Comparison of ENCODE assay signal across 1 cellular context in genomic region chr12:56593909-56594621, GRCh38.
TF ChIP-seq lines count a peak whose summit lies in the region.

No MANE protein-coding gene starts in this region.

TF ChIP-seq in IMR-90, 13 proteins besides CTCF, POLR2A, EP300 and RAD21 (continued from another document):
- no peak for TF ChIP-seq MXI1 (IDR thresholded peaks at IDR 0.05; ENCODE audit: borderline replicate concordance, low read depth, low read length)
- TF ChIP-seq CEBPB (IDR thresholded peaks at IDR 0.05; ENCODE audit: low read depth, low read length), result peak; percentile 56; the same call in 1 of the 2 replicates
- TF ChIP-seq CHD1 (IDR thresholded peaks at IDR 0.05; ENCODE audit: low read depth, low read length), result 0 out of 2 replicates have a peak, but pooled peaks have one; percentile 39
- TF ChIP-seq MAZ (IDR thresholded peaks at IDR 0.05; ENCODE audit: borderline replicate concordance, low read depth, low read length), result no peak
- TF ChIP-seq RFX5 (IDR thresholded peaks at IDR 0.05; ENCODE audit: low read depth, low read length), result no peak
- TF ChIP-seq USF2 (IDR thresholded peaks at IDR 0.05; ENCODE audit: low read depth, low read length), result peak; percentile 51; the same call in 1 of the 2 replicates
- TF ChIP-seq ELK1 (IDR thresholded peaks at IDR 0.05; ENCODE audit: borderline replicate concordance, low read depth, low read length), result no peak
- peak; percentile 14 for TF ChIP-seq RCOR1 (IDR thresholded peaks at IDR 0.05; ENCODE audit: insufficient replicate concordance, low read length)
- no peak for TF ChIP-seq BHLHE40 (IDR thresholded peaks at IDR 0.05; ENCODE audit: low read depth, low read length)
- TF ChIP-seq SMC3 (IDR thresholded peaks at IDR 0.05; ENCODE audit: low read depth, low read length), result peak; percentile 70
- TF ChIP-seq MAFK (IDR thresholded peaks at IDR 0.05; ENCODE audit: low read depth, low read length), result no peak
